Comparison of ENCODE assay signal across 34 cellular contexts in genomic region chr7:116650436-116650835, GRCh38.
"Had no signal": no experiment of that assay in that cellular context is flagged by ENCODE, and none has a peak within 500 bp of the region (broad histone marks: within the 10 kb centered on the region; RNA-seq: fewer than 3 reads in every experiment).

No MANE protein-coding gene starts in this region.

- H3K27me3 ChIP-seq: MG63 had no signal

- H3K4me3 ChIP-seq: MG63 had no signal

- DNase-seq: Karpas-422, Kasumi-1, MG63, MM.1S, MV-4-11, NCI-H1048, NCI-H1092, NCI-H1092 treated with DMSO at 0.1 percent for 48 hours, NCI-H1105 treated with DMSO at 0.1 percent for 48 hours, NCI-H1417, NCI-H1417 treated with DMSO at 0.1 percent for 48 hours, NCI-H1436, NCI-H1436 treated with DMSO at 0.1 percent for 48 hours, NCI-H146, NCI-H1694, NCI-H1694 treated with DMSO at 0.1 percent for 48 hours, NCI-H187, NCI-H187 treated with DMSO at 0.1 percent for 48 hours, NCI-H1930, NCI-H2029, NCI-H2029 treated with DMSO at 0.1 percent for 48 hours, NCI-H2081, NCI-H2081 treated with DMSO at 0.1 percent for 48 hours, NCI-H2107, NCI-H2171, NCI-H2171 treated with DMSO at 0.1 percent for 48 hours, NCI-H2227 treated with DMSO at 0.1 percent for 48 hours, NCI-H226, NCI-H345, NCI-H446, NCI-H446 treated with DMSO at 0.1 percent for 48 hours, NCI-H510A, NCI-H510A treated with DMSO at 0.1 percent for 48 hours, NCI-H524 had no signal

- H3K36me3 ChIP-seq: MG63 had no signal

- H3K9me3 ChIP-seq: MG63 had no signal
